ENCODE assay signal across 1 cellular context in genomic region chr19:18467978-18468377, GRCh38.
TF ChIP-seq lines count a peak whose summit lies in the region.

No MANE protein-coding gene starts in this region.

TF ChIP-seq in HepG2, 621 proteins besides CTCF, POLR2A, EP300 and RAD21:
- TF ChIP-seq ZBTB40 (IDR thresholded peaks at IDR 0.05) (no peak), ZBTB40 (CRISPR knock-in tag; IDR thresholded peaks at IDR 0.05) (peak; percentile 7; the same call in 1 of the 2 replicates), ZNF543 (CRISPR knock-in tag; IDR thresholded peaks at IDR 0.05) (no peak)
TF ChIP-seq in HepG2: peak in this region for 1.
